8 cellular contexts compared by ENCODE assay signal in the genomic region with DNA sequence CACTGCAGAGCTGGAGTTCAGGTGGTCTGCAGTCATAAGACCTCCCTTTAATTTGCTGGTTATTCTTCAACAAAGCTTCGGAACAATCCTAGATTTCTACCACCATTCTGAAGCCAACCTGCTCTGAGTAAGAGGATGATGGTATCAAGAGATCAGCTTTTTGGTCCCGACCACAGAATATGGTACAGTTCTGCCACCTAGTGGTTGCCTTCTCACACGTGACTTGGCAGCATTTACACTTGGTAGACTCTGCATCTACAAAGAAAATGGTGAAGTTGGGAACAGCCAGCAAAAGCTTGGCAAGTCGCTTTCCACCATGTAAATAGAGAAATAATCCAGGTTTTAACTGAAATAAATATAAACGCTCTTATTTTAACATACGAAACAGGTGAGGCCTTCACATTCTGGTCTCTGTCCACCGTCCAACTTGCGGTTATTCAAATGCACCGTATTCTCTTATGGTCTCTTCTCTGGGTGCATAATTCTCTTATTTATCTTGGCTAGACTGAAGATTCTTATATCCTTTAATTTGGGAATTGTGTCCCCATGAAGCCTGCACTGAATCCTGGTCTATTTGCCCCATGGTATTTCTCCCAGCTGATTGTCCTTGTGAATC.
DNase-seq lines count a peak whose midpoint lies in the region; ATAC-seq and TF ChIP-seq lines count a peak whose summit lies in the region.

No MANE protein-coding gene starts in this region.

- H3K27ac Mint-ChIP-seq in activated CD4-positive, alpha-beta T cell treated with anti-CD3 and anti-CD28 coated beads, Interleukin-2, amount 10 ng/mL, durations not matched to agents 7 days and 5 days = no peak overlapping the region
- no peak overlapping the region for H3K27ac Mint-ChIP-seq in osteocyte (ENCODE audit: unreplicated experiment)

- no peak overlapping the region for H3K4me3 ChIP-seq in ovary

- no peaks in the 10 kb centered on the region for H3K36me3 Mint-ChIP-seq in activated CD4-positive, alpha-beta T cell treated with anti-CD3 and anti-CD28 coated beads, Interleukin-2, amount 10 ng/mL, durations not matched to agents 7 days and 5 days (ENCODE audit: low read depth)
- H3K36me3 Mint-ChIP-seq in osteocyte (ENCODE audit: unreplicated experiment) = no peaks in the 10 kb centered on the region

- peak; percentile 85 for ATAC-seq in GM19468 (IDR thresholded peaks at IDR 0.05; ENCODE audit: extremely low read depth, unreplicated experiment)
- peak; percentile 96 for ATAC-seq in HG03460 (IDR thresholded peaks at IDR 0.05; ENCODE audit: unreplicated experiment)

- peak; percentile 60 for DNase-seq in ELR (ENCODE audit: low read depth)
- DNase-seq in NCI-H446 treated with DMSO at 0.1 percent for 48 hours (lab: John Stamatoyannopoulos, UW) = peak; percentile 36
- peak; percentile 65 for DNase-seq in activated CD4-positive, alpha-beta T cell treated with anti-CD3 and anti-CD28 coated beads, Interleukin-2, amount 10 ng/mL, durations not matched to agents 7 days and 5 days
- DNase-seq in fibroblast of the conjunctiva (ENCODE audit: low read depth) = peak; percentile 47
- DNase-seq in osteocyte (ENCODE audit: extremely low spot score, unreplicated experiment) = peak; percentile 84
- DNase-seq in ovary = no peak

- POLR2A ChIA-PET in activated CD4-positive, alpha-beta T cell treated with anti-CD3 and anti-CD28 coated beads, Interleukin-2, amount 10 ng/mL, durations not matched to agents 7 days and 5 days (lab: Charles Lee) = no interaction called here

- H3K4me1 ChIP-seq in ovary (ENCODE audit: insufficient read depth) = no peaks in the 10 kb centered on the region

- no peak overlapping the region for H3K4me3 Mint-ChIP-seq in activated CD4-positive, alpha-beta T cell treated with anti-CD3 and anti-CD28 coated beads, Interleukin-2, amount 10 ng/mL, durations not matched to agents 7 days and 5 days
- H3K4me3 Mint-ChIP-seq in osteocyte (ENCODE audit: unreplicated experiment) = no peak overlapping the region

- H3K9me3 Mint-ChIP-seq in activated CD4-positive, alpha-beta T cell treated with anti-CD3 and anti-CD28 coated beads, Interleukin-2, amount 10 ng/mL, durations not matched to agents 7 days and 5 days = no peaks in the 10 kb centered on the region
- H3K9me3 Mint-ChIP-seq in osteocyte (ENCODE audit: unreplicated experiment) = no peaks in the 10 kb centered on the region

- no peaks in the 10 kb centered on the region for H3K9me3 ChIP-seq in ovary

- no peaks in the 10 kb centered on the region for H3K27me3 ChIP-seq in ovary

- 46 to 52% (median 51%) methylated on average over 9 of the region's 9 CpGs for WGBS in ovary, 3 donors

- no peaks in the 10 kb centered on the region for H3K27me3 Mint-ChIP-seq in activated CD4-positive, alpha-beta T cell treated with anti-CD3 and anti-CD28 coated beads, Interleukin-2, amount 10 ng/mL, durations not matched to agents 7 days and 5 days
- peaks cover 4% of the 10 kb centered on the region for H3K27me3 Mint-ChIP-seq in osteocyte (ENCODE audit: unreplicated experiment)

- no peaks in the 10 kb centered on the region for H3K36me3 ChIP-seq in ovary

- H3K27ac ChIP-seq in ovary = no peak overlapping the region

- TF ChIP-seq CTCF in osteocyte (IDR thresholded peaks at IDR 0.05) (peak; percentile 83), ovary (IDR thresholded peaks at IDR 0.05) (no peak)

- intact Hi-C loops in ovary (cut with DNase I) = no loop called here

- no peak for TF ChIP-seq EP300 in ovary (IDR thresholded peaks at IDR 0.05)

- no peaks in the 10 kb centered on the region for H3K4me1 Mint-ChIP-seq in activated CD4-positive, alpha-beta T cell treated with anti-CD3 and anti-CD28 coated beads, Interleukin-2, amount 10 ng/mL, durations not matched to agents 7 days and 5 days
- H3K4me1 Mint-ChIP-seq in osteocyte (ENCODE audit: unreplicated experiment) = no peaks in the 10 kb centered on the region

- no peak for TF ChIP-seq POLR2A in ovary (IDR thresholded peaks at IDR 0.05)

- CTCF ChIA-PET in activated CD4-positive, alpha-beta T cell treated with anti-CD3 and anti-CD28 coated beads, Interleukin-2, amount 10 ng/mL, durations not matched to agents 7 days and 5 days (lab: Charles Lee) = interaction anchor here (0.6 kb wide), 1 partner anchor 1308 kb away, joined by 3 read pairs; no protein-coding TSS in a partner anchor

Comparison
In these comparisons a context has a peak if more than half of its experiments do, and no peak if none do; other contexts are left out.
1. DNase-seq: peak in ELR (single experiment), NCI-H446 treated with DMSO at 0.1 percent for 48 hours (single experiment), activated CD4-positive, alpha-beta T cell treated with anti-CD3 and anti-CD28 coated beads, Interleukin-2, amount 10 ng/mL, durations not matched to agents 7 days and 5 days (single experiment), fibroblast of the conjunctiva (single experiment) and osteocyte (single experiment); none in ovary (0 of 5).